Comparison of ENCODE assay signal across 8 cellular contexts in genomic region chr2:68828887-68829708, GRCh38. TPM values are rescaled to one million over a fixed set of nuclear protein-coding genes. Genes with fewer than 3 reads are reported as not detected.
A peak's percentile ranks its signal among the peaks of the same experiment; 100 is the strongest.
DNase-seq lines count a peak whose midpoint lies in the region; ATAC-seq, FAIRE-seq and TF ChIP-seq lines count a peak whose summit lies in the region.

No MANE protein-coding gene starts in this region.

- FAIRE-seq in K562 (lab: Jason Lieb, UNC): peak; percentile 94
- FAIRE-seq in GM12891 (lab: Jason Lieb, UNC): no peak

- H3K4me1 ChIP-seq in K562 (replicated peaks in 1 of 2; ENCODE audit: control insufficient read depth in 2 of 2, insufficient read depth in 2 of 2, low read length in 2 of 2) (peaks cover 18 to 50% of the 10 kb centered on the region in 2 experiments), neural progenitor cell (no peaks in the 10 kb centered on the region)

- H3K4me2 ChIP-seq in K562 (ENCODE audit: insufficient read depth, low read length) (peak overlapping the region; percentile 53), neural progenitor cell (no peak overlapping the region)

- peak in 1 of 2 experiments; percentile 10; a peak in 1 of 4 replicates for TF ChIP-seq RAD21 in K562 (CRISPR knock-in tag; conservative IDR thresholded peaks at IDR 0.05 in 1 of 2, IDR thresholded peaks at IDR 0.05 in 1 of 2)

- peak; percentile 97 for DNase-seq in CD1c-positive myeloid dendritic cell (ENCODE audit: extremely low spot score)
- DNase-seq in M059J (ENCODE audit: low read depth): peak; percentile 97
- peak; percentile 73 for DNase-seq in T-helper 22 cell (ENCODE audit: low read depth)
- peak; percentile 78 to 90 (median 82) for DNase-seq in K562 (ENCODE audit: extremely low read depth in 1 of 4, low spot score in 3 of 4)
- peak; percentile 77 to 86 for DNase-seq in hippocampal formation (lab: John Stamatoyannopoulos, UW)
- DNase-seq in skeletal muscle cell (ENCODE audit: low read depth): peak; percentile 89
- no peak for DNase-seq in GM12891 (ENCODE audit: insufficient read length, low spot score)
- no peak for DNase-seq in neural progenitor cell (ENCODE audit: low spot score)

- 5% methylated on average over 10 of the region's 10 CpGs for WGBS in K562 (ENCODE audit: insufficient coverage, low coverage, missing lambda C conversion rate)

- H3K9me1 ChIP-seq in K562 (ENCODE audit: control insufficient read depth, insufficient read depth, low read length): no peaks in the 10 kb centered on the region

- ATAC-seq in K562: peak; percentile 86

- no peak overlapping the region for H3K4me3 Mint-ChIP-seq in neural progenitor cell

- no peaks in the 10 kb centered on the region for H3K4me1 Mint-ChIP-seq in neural progenitor cell

- CTCF ChIA-PET in K562 (lab: Yijun Ruan, JAX; ENCODE audit: low intra/inter-chr PET ratio): no interaction called here

- H3K27me3 ChIP-seq in K562 (ENCODE audit: control insufficient read depth in 2 of 2, insufficient read depth in 2 of 2, low read length in 2 of 2): no peaks in the 10 kb centered on the region
- H3K27me3 ChIP-seq in neural progenitor cell: no peaks in the 10 kb centered on the region

- H3K27ac ChIP-seq in K562 (ENCODE audit: extremely low read depth, low read depth, low read length): peak overlapping the region; percentile 55
- H3K27ac ChIP-seq in neural progenitor cell: no peak overlapping the region

- H3K79me2 ChIP-seq in K562 (ENCODE audit: control insufficient read depth, insufficient read depth, low read length) (no peaks in the 10 kb centered on the region), neural progenitor cell (ENCODE audit: low read depth) (no peaks in the 10 kb centered on the region)

- H3K4me3 ChIP-seq in K562 (no peak overlapping the region), skeletal muscle cell (ENCODE audit: low read depth, low read length) (no peak overlapping the region), neural progenitor cell (no peak overlapping the region)

- intact Hi-C loops in K562 (cut with micrococcal nuclease): no loop called here

- H4K20me1 ChIP-seq in K562 (replicated peaks; ENCODE audit: control insufficient read depth, insufficient read depth, low read length) (no peaks in the 10 kb centered on the region), neural progenitor cell (ENCODE audit: low read depth) (no peaks in the 10 kb centered on the region)

- H3K36me3 Mint-ChIP-seq in neural progenitor cell: no peaks in the 10 kb centered on the region

- no peaks in the 10 kb centered on the region for H3F3A ChIP-seq in neural progenitor cell (ENCODE audit: low read depth)

- H3K27ac Mint-ChIP-seq in neural progenitor cell: no peak overlapping the region

- H2AFZ ChIP-seq in K562 (ENCODE audit: low read depth, low read length): peak overlapping the region; percentile 63
- H2AFZ ChIP-seq in neural progenitor cell (replicated peaks): no peak overlapping the region

- H3K36me3 ChIP-seq in K562 (ENCODE audit: control insufficient read depth, insufficient read depth, low read length): no peaks in the 10 kb centered on the region
- H3K36me3 ChIP-seq in neural progenitor cell: no peaks in the 10 kb centered on the region

- TF ChIP-seq EP300 in K562 (IDR thresholded peaks at IDR 0.05; ENCODE audit: low read length): 0 out of 2 replicates have a peak, but pooled peaks have one; percentile 23

- H3K9ac ChIP-seq in K562 (ENCODE audit: insufficient read depth in 1 of 2, low read depth in 2 of 2, low read length in 2 of 2) (peak overlapping the region; percentile 16 to 83; a peak in 3 of 4 replicates), neural progenitor cell (no peak overlapping the region)

- BruUV-seq in K562 (replicated peaks; lab: Mats Ljungman, UMichigan): no TSS peak

- in situ Hi-C loops in K562 (cut with MboI): no loop called here

- POLR2A ChIA-PET in K562 (lab: Yijun Ruan, JAX): interaction anchor here (0.6 to 2.1 kb wide), 3 partner anchors 19 to 52 kb away, joined by 3 to 6 read pairs (median 4); no protein-coding TSS in a partner anchor

- H3K9me3 Mint-ChIP-seq in neural progenitor cell: no peaks in the 10 kb centered on the region

- no peak for TF ChIP-seq POLR2A in K562 (conservative IDR thresholded peaks at IDR 0.05)
- TF ChIP-seq POLR2A in GM12891 (IDR thresholded peaks at IDR 0.05; ENCODE audit: low read depth, low read length): no peak

- no peak for TF ChIP-seq CTCF in K562 (IDR thresholded peaks at IDR 0.05 in 2 of 3, conservative IDR thresholded peaks at IDR 0.05 in 1 of 3; ENCODE audit: insufficient read depth in 2 of 3, low read depth in 1 of 3, low read length in 3 of 3)
- TF ChIP-seq CTCF in neural progenitor cell (IDR thresholded peaks at IDR 0.05): no peak

- no peaks in the 10 kb centered on the region for H3K27me3 Mint-ChIP-seq in neural progenitor cell (ENCODE audit: insufficient read depth, low read depth)

- H3K9me3 ChIP-seq in K562 (replicated peaks; ENCODE audit: control insufficient read depth, insufficient read depth, low read depth, low read length): no peaks in the 10 kb centered on the region
- H3K9me3 ChIP-seq in neural progenitor cell (ENCODE audit: low read depth): no peaks in the 10 kb centered on the region

TF ChIP-seq in K562, 482 proteins besides CTCF, POLR2A, EP300 and RAD21 (continues in another document):
- no peak; a peak in 1 of 4 replicates for TF ChIP-seq MAZ (CRISPR knock-in tag; conservative IDR thresholded peaks at IDR 0.05 in 1 of 2, IDR thresholded peaks at IDR 0.05 in 1 of 2)

TF ChIP-seq in GM12891, 5 proteins besides CTCF, POLR2A, EP300 and RAD21:
- no peak for TF ChIP-seq TAF1 (IDR thresholded peaks at IDR 0.05; ENCODE audit: low read depth, low read length)
- no peak for TF ChIP-seq POU2F2 (IDR thresholded peaks at IDR 0.05; ENCODE audit: low read depth, low read length)
- no peak for TF ChIP-seq SPI1 (IDR thresholded peaks at IDR 0.05; ENCODE audit: low read depth, low read length)
- no peak for TF ChIP-seq PAX5 (IDR thresholded peaks at IDR 0.05; ENCODE audit: insufficient read depth, low read length, severe bottlenecking)
- TF ChIP-seq POLR2AphosphoS5 (IDR thresholded peaks at IDR 0.05; ENCODE audit: low read depth, low read length): no peak

RNA-seq across cellular contexts. Expression of gene BMP10, which starts 42.1 kb away (rescaled TPM):
- total RNA-seq in M059J (2014; rRNA removed; shearing (Covaris generic)): not detected in 2 replicates
- total RNA-seq in K562 (2011; cell fraction: chromatin; rRNA removed; ENCODE audit: low replicate concordance): 0.86 and 1.8 TPM in 2 replicates
- total RNA-seq in K562 (2011; cell fraction: nucleolus; rRNA removed): 1.1 and 1.3 TPM in 2 replicates
- total RNA-seq in K562 (2011; cell fraction: nucleoplasm; rRNA removed): 1.6 and 2.1 TPM in 2 replicates
- total RNA-seq in K562 (2014; rRNA removed) (0.59 and 0.69 TPM in 2 replicates), K562 (2014; rRNA removed; fragmentation: Illumina TruSeq; extraction: Trizol) (0.73 and 1.3 TPM in 2 replicates), K562 (2015; rRNA removed; fragmentation: Illumina TruSeq; extraction: Trizol) (0.43 and 0.45 TPM in 2 replicates), K562 (2021) (0.89 and 0.91 TPM in 2 replicates), neural progenitor cell (ENCODE audit: low replicate concordance) (not detected in 2 replicates)
- polyA plus RNA-seq in K562 (2011; rRNA removed) (0.18 and 0.40 TPM in 2 replicates), K562 (2014; fragmentation: Illumina TruSeq; extraction: Trizol) (0.73 and 1.2 TPM in 2 replicates), K562 (2014; fragmentation: Nextera tagmentation; extraction: Ambion mirVana) (under 1 TPM; 0.11 to 0.29 TPM), K562 (2014; rRNA removed) (0.15 and 1.1 TPM in 2 replicates)
- polyA plus RNA-seq in K562 (2011; cell fraction: cytosol; rRNA removed): 0.16 and 0.21 TPM in 2 replicates
- 0.18 and 0.81 TPM in 2 replicates for polyA plus RNA-seq in K562 (2011; cell fraction: nucleus; rRNA removed)
- 0.50 and 0.60 TPM in 2 replicates for polyA plus RNA-seq in K562 (2012)
- polyA minus RNA-seq in K562 (2011; rRNA and poly(A)+ RNA removed): 0.27 and 1.6 TPM in 2 replicates
- polyA minus RNA-seq in K562 (2011; cell fraction: cytosol; rRNA and poly(A)+ RNA removed): 1.5 TPM in 1 of 2 replicates, not detected in the other
- polyA minus RNA-seq in K562 (2011; cell fraction: nucleus; rRNA and poly(A)+ RNA removed): 0.22 and 1.3 TPM in 2 replicates
- polyA plus RNA-seq in GM12891 (2012; ENCODE audit: low read depth, missing spikeins): not detected

Comparison
In these comparisons a context has a peak if more than half of its experiments do, and no peak if none do; other contexts are left out.
1. DNase-seq: peak in CD1c-positive myeloid dendritic cell (single experiment), M059J (single experiment), T-helper 22 cell (single experiment), K562 (4 of 4), hippocampal formation (2 of 2) and skeletal muscle cell (single experiment); none in GM12891 (single experiment) and neural progenitor cell (single experiment).